Comparison of ENCODE assay signal across 8 cellular contexts in genomic region chr11:17077520-17078401, GRCh38. TPM values are rescaled to one million over a fixed set of nuclear protein-coding genes. Genes with fewer than 3 reads are reported as not detected.
DNase-seq lines count a peak whose midpoint lies in the region; ATAC-seq, FAIRE-seq and TF ChIP-seq lines count a peak whose summit lies in the region.

TSS of gene RPS13 (minus strand) at chr11:17077667. CDS start at chr11:17077641, 26 bp downstream.

- peaks cover 29% of the 10 kb centered on the region for H3K36me3 Mint-ChIP-seq in T-cell
- H3K36me3 Mint-ChIP-seq in type B pancreatic cell: peaks cover 31% of the 10 kb centered on the region

- no peaks in the 10 kb centered on the region for H3K9me3 ChIP-seq in heart left ventricle

- peak within 1 kb of the TSS; percentile 58 to 99 (median 92) for H3K4me3 ChIP-seq in heart left ventricle

- no peak for TF ChIP-seq CTCF in heart left ventricle (IDR thresholded peaks at IDR 0.05)
- no peak for TF ChIP-seq CTCF in type B pancreatic cell (conservative IDR thresholded peaks at IDR 0.05)

- peak; percentile 82 for DNase-seq in GM12891 (ENCODE audit: insufficient read length, low spot score)
- DNase-seq in NCI-H1436 treated with DMSO at 0.1 percent for 48 hours (lab: John Stamatoyannopoulos, UW): peak; percentile 97
- DNase-seq in T-cell: peak; percentile 82 to 96 (median 93)
- DNase-seq in heart left ventricle: peak; percentile 97 to 98 (median 98)
- peak; percentile 99 for DNase-seq in pons (ENCODE audit: low spot score)
- peak; percentile 93 for DNase-seq in type B pancreatic cell (ENCODE audit: extremely low spot score, unreplicated experiment)

- peaks cover 6 to 38% (median 24%) of the 10 kb centered on the region in 12 donors for H3K4me1 ChIP-seq in heart left ventricle

- FAIRE-seq in GM12891 (lab: Jason Lieb, UNC): peak; percentile 99

- H3K27ac Mint-ChIP-seq in T-cell (peak within 1 kb of the TSS; percentile 97 to 98), type B pancreatic cell (peak within 1 kb of the TSS; percentile 100)

- 0% methylated on average over 55 of the region's 55 CpGs for WGBS in adipose tissue, 3 donors
- WGBS in heart left ventricle, 4 donors: 0 to 1% (median 0%) methylated on average over 32 to 55 of the region's 55 CpGs

- peak; percentile 97 for TF ChIP-seq POLR2A in GM12891 (IDR thresholded peaks at IDR 0.05; ENCODE audit: low read depth, low read length)
- peak in 1 of 2 donors; percentile 80 for TF ChIP-seq POLR2A in heart left ventricle (IDR thresholded peaks at IDR 0.05)

- H3K9me3 Mint-ChIP-seq in T-cell: no peaks in the 10 kb centered on the region
- H3K9me3 Mint-ChIP-seq in type B pancreatic cell: no peaks in the 10 kb centered on the region

- no peaks in the 10 kb centered on the region for H3K27me3 ChIP-seq in heart left ventricle

- ATAC-seq in HG02840 (IDR thresholded peaks at IDR 0.05; ENCODE audit: low FRiP score, unreplicated experiment): peak; percentile 96
- peak; percentile 96 to 98 (median 96) for ATAC-seq in T-cell (replicated peaks in 1 of 4)
- ATAC-seq in heart left ventricle: peak; percentile 98 to 99 (median 99)

- POLR2A ChIA-PET in T-cell (lab: Charles Lee): interaction anchor here (0.5 to 1.0 kb wide), 11 partner anchors 8 to 1319 kb away, joined by 3 to 8 read pairs (median 5); partner anchors contain the start of gene PIK3C2A (in 1 of the 2)

- H3K27ac ChIP-seq in adipose tissue (ENCODE audit: low read depth, low read length): peak within 1 kb of the TSS; percentile 83
- peak within 1 kb of the TSS; percentile 69 to 98 (median 94) for H3K27ac ChIP-seq in heart left ventricle

- H3K27me3 Mint-ChIP-seq in T-cell: no peaks in the 10 kb centered on the region
- H3K27me3 Mint-ChIP-seq in type B pancreatic cell: no peaks in the 10 kb centered on the region

- CTCF ChIA-PET in T-cell (lab: Charles Lee): interaction anchor here (0.6 to 1.2 kb wide), 8 partner anchors 12 to 339 kb away, joined by 3 to 9 read pairs (median 4); partner anchors contain the start of gene C11orf58 (in 1 of the 2)

- H3K4me1 Mint-ChIP-seq in T-cell (peaks cover 44 to 48% (median 45%) of the 10 kb centered on the region in 3 donors), type B pancreatic cell (ENCODE audit: unreplicated experiment) (peaks cover 34% of the 10 kb centered on the region)

- intact Hi-C loops in heart left ventricle (cut with DNase I): loop anchor here in 2 of 10 donors (5.0 to 10.0 kb wide), 3 partner anchors 127 to 200 kb away; partner anchors contain the start of genes PIK3C2A (in 2 of the 2) and NUCB2 (in 1 of the 2)

- H3K4me3 Mint-ChIP-seq in T-cell (peak within 1 kb of the TSS; percentile 96 to 99 (median 96)), type B pancreatic cell (peak within 1 kb of the TSS; percentile 99)

- peaks cover 0 to 39% (median 35%) of the 10 kb centered on the region in 9 donors for H3K36me3 ChIP-seq in heart left ventricle

TF ChIP-seq in GM12891, 5 proteins besides CTCF, POLR2A, EP300 and RAD21:
- TF ChIP-seq TAF1 (IDR thresholded peaks at IDR 0.05; ENCODE audit: low read depth, low read length): peak; percentile 96
- no peak for TF ChIP-seq PAX5 (IDR thresholded peaks at IDR 0.05; ENCODE audit: insufficient read depth, low read length, severe bottlenecking)
- peak; percentile 93 for TF ChIP-seq POU2F2 (IDR thresholded peaks at IDR 0.05; ENCODE audit: low read depth, low read length)
- TF ChIP-seq SPI1 (IDR thresholded peaks at IDR 0.05; ENCODE audit: low read depth, low read length): peak; percentile 78
- TF ChIP-seq POLR2AphosphoS5 (IDR thresholded peaks at IDR 0.05; ENCODE audit: low read depth, low read length): peak; percentile 99

RNA-seq across cellular contexts. Expression of gene RPS13, which starts in this region (rescaled TPM):
- polyA plus RNA-seq in GM12891 (2012; ENCODE audit: low read depth, missing spikeins): 3,811 TPM
- 1,000 to 10,000 TPM; 1,534 to 1,829 (median 1,711) TPM for total RNA-seq in T-cell
- polyA plus RNA-seq in adipose tissue: 1,000 to 10,000 TPM; 1,441 to 3,380 (median 1,986) TPM
- total RNA-seq in heart left ventricle: 100 to 1,000 TPM; 614 to 853 (median 747) TPM
- 1,000 to 10,000 TPM; 1,467 to 2,207 TPM for polyA plus RNA-seq in heart left ventricle
- 1,333 and 1,435 TPM in 2 replicates for total RNA-seq in type B pancreatic cell (ENCODE audit: low replicate concordance)

Comparison
In these comparisons a context has a peak if more than half of its experiments do, and no peak if none do; other contexts are left out.
1. Peak in every context shown above with its lines: DNase-seq, ATAC-seq, H3K4me3 ChIP-seq and H3K27ac ChIP-seq.